In genomic region chr11:74570266-74571061, GRCh38 we compare ENCODE assay signal across 9 cellular contexts. TPM values are rescaled to one million over a fixed set of nuclear protein-coding genes. Genes with fewer than 3 reads are reported as not detected.
DNase-seq lines count a peak whose midpoint lies in the region; ATAC-seq and TF ChIP-seq lines count a peak whose summit lies in the region.
"Had no signal": no experiment of that assay in that cellular context is flagged by ENCODE, and none has a peak within 500 bp of the region (broad histone marks: within the 10 kb centered on the region; RNA-seq: fewer than 3 reads in every experiment).

No MANE protein-coding gene starts in this region.

- no peaks in the 10 kb centered on the region for H3K4me1 ChIP-seq in esophagus muscularis mucosa

- H3K9me3 Mint-ChIP-seq in activated T-cell treated with anti-CD3 and anti-CD28 coated beads, Interleukin-2, amount 50 U/mL, for 24 hours: no peaks in the 10 kb centered on the region

- H3K27me3 Mint-ChIP-seq in activated T-cell treated with anti-CD3 and anti-CD28 coated beads, Interleukin-2, amount 50 U/mL, for 24 hours: peaks cover 12% of the 10 kb centered on the region

- no peak overlapping the region for H3K4me3 ChIP-seq in esophagus muscularis mucosa

- no peak overlapping the region for H3K27ac ChIP-seq in esophagus muscularis mucosa (replicated peaks in 1 of 4)

- no peak overlapping the region for H3K4me3 Mint-ChIP-seq in activated T-cell treated with anti-CD3 and anti-CD28 coated beads, Interleukin-2, amount 50 U/mL, for 24 hours
- H3K4me3 Mint-ChIP-seq: activated naive CD8-positive, alpha-beta T cell had no signal

- peaks cover 0 to 3% (median 0%) of the 10 kb centered on the region in 4 donors for H3K27me3 ChIP-seq in esophagus muscularis mucosa

- no peak for TF ChIP-seq POLR2A in esophagus muscularis mucosa (IDR thresholded peaks at IDR 0.05; ENCODE audit: low read depth)

- H3K9me3 ChIP-seq in esophagus muscularis mucosa: no peaks in the 10 kb centered on the region

- DNase-seq in activated T-cell treated with anti-CD3 and anti-CD28 coated beads for 24 hours (ENCODE audit: low read depth) (peak; percentile 8), MV-4-11 (lab: John Stamatoyannopoulos, UW) (peak; percentile 35), SKM-1 treated with dmso at 0.1 percent for 144 hours (lab: John Stamatoyannopoulos, UW; ENCODE audit: unreplicated experiment) (peak; percentile 60), esophagus muscularis mucosa (ENCODE audit: extremely low spot score) (no peak), myocyte (ENCODE audit: low read depth) (peak; percentile 42), activated gamma-delta T cell treated with Interleukin-2 at 50 U/mL for 16 hours (no peak)
- DNase-seq in activated T-cell treated with anti-CD3 and anti-CD28 coated beads, Interleukin-2, amount 50 U/mL, for 24 hours: no peak

- H3K36me3 ChIP-seq in esophagus muscularis mucosa: no peaks in the 10 kb centered on the region

- 73% methylated on average over 8 of the region's 8 CpGs for WGBS in esophagus muscularis mucosa

- TF ChIP-seq CTCF in esophagus muscularis mucosa (IDR thresholded peaks at IDR 0.05): peak; percentile 51 to 64 (median 54)

- H3K4me1 Mint-ChIP-seq in activated T-cell treated with anti-CD3 and anti-CD28 coated beads, Interleukin-2, amount 50 U/mL, for 24 hours (ENCODE audit: low read depth): no peaks in the 10 kb centered on the region

- H3K36me3 Mint-ChIP-seq in activated T-cell treated with anti-CD3 and anti-CD28 coated beads, Interleukin-2, amount 50 U/mL, for 24 hours (ENCODE audit: low read depth): no peaks in the 10 kb centered on the region
- H3K36me3 Mint-ChIP-seq: activated naive CD8-positive, alpha-beta T cell had no signal

- ATAC-seq in GM18519 (IDR thresholded peaks at IDR 0.05; ENCODE audit: low FRiP score, unreplicated experiment): no peak

- intact Hi-C loops in esophagus muscularis mucosa (cut with DNase I): loop anchor here (5.0 to 10.0 kb wide), 2 partner anchors 118 to 316 kb away; no protein-coding TSS in a partner anchor

- H3K27ac Mint-ChIP-seq in activated T-cell treated with anti-CD3 and anti-CD28 coated beads, Interleukin-2, amount 50 U/mL, for 24 hours: no peak overlapping the region
- H3K27ac Mint-ChIP-seq: activated naive CD8-positive, alpha-beta T cell had no signal

- TF ChIP-seq EP300 in esophagus muscularis mucosa (IDR thresholded peaks at IDR 0.05): no peak

RNA-seq across cellular contexts. Expression of gene POLD3, which starts 21.9 kb away (rescaled TPM):
- total RNA-seq in esophagus muscularis mucosa (10 to 100 TPM in 1 of 4 donors, 1 to 10 TPM in 3; 9.1 to 13.6 (median 9.2) TPM), myocyte (5.8 and 9.6 TPM in 2 replicates)
- polyA plus RNA-seq in myocyte (2012): 4.4 TPM

Comparison
In these comparisons a context has a peak if more than half of its experiments do, and no peak if none do; other contexts are left out.
1. DNase-seq: peak in activated T-cell treated with anti-CD3 and anti-CD28 coated beads for 24 hours (single experiment), MV-4-11 (single experiment), SKM-1 treated with dmso at 0.1 percent for 144 hours (single experiment) and myocyte (single experiment); none in activated T-cell treated with anti-CD3 and anti-CD28 coated beads, Interleukin-2, amount 50 U/mL, for 24 hours (single experiment), esophagus muscularis mucosa (single experiment) and activated gamma-delta T cell treated with Interleukin-2 at 50 U/mL for 16 hours (single experiment).